ENCODE assay signal across 7 cellular contexts in genomic region chr12:108884116-108885012, GRCh38. TPM values are rescaled to one million over a fixed set of nuclear protein-coding genes. Genes with fewer than 3 reads are reported as not detected.
DNase-seq lines count a peak whose midpoint lies in the region; ATAC-seq, FAIRE-seq and TF ChIP-seq lines count a peak whose summit lies in the region.

No MANE protein-coding gene starts in this region.

- TF ChIP-seq POLR2A in GM12892 (IDR thresholded peaks at IDR 0.05; ENCODE audit: low read depth, low read length) = no peak

- intact Hi-C loops in activated CD4-positive, alpha-beta memory T cell treated with anti-CD3 and anti-CD28 coated beads for 36 hours (cut with micrococcal nuclease) = loop anchor here (1.0 kb wide), 2 partner anchors 67 to 209 kb away; partner anchors contain the start of gene ALKBH2

- FAIRE-seq in GM12892 (lab: Jason Lieb, UNC) = peak; percentile 92

- POLR2A ChIA-PET in activated CD4-positive, alpha-beta memory T cell treated with anti-CD3 and anti-CD28 coated beads for 36 hours (lab: Charles Lee) = no interaction called here

- no peaks in the 10 kb centered on the region for H3K9me3 Mint-ChIP-seq in activated CD4-positive, alpha-beta memory T cell treated with anti-CD3 and anti-CD28 coated beads for 36 hours
- H3K9me3 Mint-ChIP-seq in effector memory CD8-positive, alpha-beta T cell = no peaks in the 10 kb centered on the region
- H3K9me3 Mint-ChIP-seq in nephron progenitor cell (no peaks in the 10 kb centered on the region), type B pancreatic cell (no peaks in the 10 kb centered on the region)

- peaks cover 2% of the 10 kb centered on the region for H3K4me1 Mint-ChIP-seq in activated CD4-positive, alpha-beta memory T cell treated with anti-CD3 and anti-CD28 coated beads for 36 hours (ENCODE audit: low read depth)
- H3K4me1 Mint-ChIP-seq in effector memory CD8-positive, alpha-beta T cell (ENCODE audit: low read depth in 2 of 2) = peaks cover 0 to 1% of the 10 kb centered on the region in 2 donors
- H3K4me1 Mint-ChIP-seq in nephron progenitor cell = no peaks in the 10 kb centered on the region
- no peaks in the 10 kb centered on the region for H3K4me1 Mint-ChIP-seq in type B pancreatic cell (ENCODE audit: unreplicated experiment)

- H3K36me3 Mint-ChIP-seq in activated CD4-positive, alpha-beta memory T cell treated with anti-CD3 and anti-CD28 coated beads for 36 hours = no peaks in the 10 kb centered on the region
- H3K36me3 Mint-ChIP-seq in effector memory CD8-positive, alpha-beta T cell (ENCODE audit: insufficient read depth) = no peaks in the 10 kb centered on the region
- H3K36me3 Mint-ChIP-seq in nephron progenitor cell (ENCODE audit: low read depth) (no peaks in the 10 kb centered on the region), type B pancreatic cell (no peaks in the 10 kb centered on the region)

- no peak overlapping the region for H3K27ac Mint-ChIP-seq in activated CD4-positive, alpha-beta memory T cell treated with anti-CD3 and anti-CD28 coated beads for 36 hours
- no peak overlapping the region for H3K27ac Mint-ChIP-seq in effector memory CD8-positive, alpha-beta T cell
- H3K27ac Mint-ChIP-seq in nephron progenitor cell (no peak overlapping the region), type B pancreatic cell (no peak overlapping the region)

- ATAC-seq in effector memory CD8-positive, alpha-beta T cell (replicated peaks) = peak; percentile 88

- TF ChIP-seq CTCF in nephron progenitor cell (IDR thresholded peaks at IDR 0.05) (peak; percentile 42), type B pancreatic cell (conservative IDR thresholded peaks at IDR 0.05) (peak; percentile 69)

- H3K4me3 Mint-ChIP-seq in activated CD4-positive, alpha-beta memory T cell treated with anti-CD3 and anti-CD28 coated beads for 36 hours = no peak overlapping the region
- no peak overlapping the region for H3K4me3 Mint-ChIP-seq in effector memory CD8-positive, alpha-beta T cell
- no peak overlapping the region for H3K4me3 Mint-ChIP-seq in nephron progenitor cell
- no peak overlapping the region for H3K4me3 Mint-ChIP-seq in type B pancreatic cell

- CTCF ChIA-PET in activated CD4-positive, alpha-beta memory T cell treated with anti-CD3 and anti-CD28 coated beads for 36 hours (lab: Charles Lee) = interaction anchor here (0.6 to 3.9 kb wide), 27 partner anchors 13 to 510 kb away, joined by 3 to 39 read pairs (median 4); partner anchors contain the start of genes ALKBH2, SSH1, UNG and USP30

- DNase-seq in GM12892 (ENCODE audit: insufficient read length) = peak; percentile 48
- DNase-seq in NCI-H526 treated with DMSO at 0.1 percent for 48 hours (lab: John Stamatoyannopoulos, UW) = peak; percentile 16
- DNase-seq in activated CD4-positive, alpha-beta memory T cell treated with anti-CD3 and anti-CD28 coated beads for 36 hours = peak; percentile 80
- peak; percentile 56 to 58 (median 57) for DNase-seq in effector memory CD8-positive, alpha-beta T cell
- peak; percentile 36 for DNase-seq in nephron progenitor cell
- no peak for DNase-seq in type B pancreatic cell (ENCODE audit: extremely low spot score, unreplicated experiment)
- no peak for DNase-seq in NCI-H1092 treated with DMSO at 0.1 percent for 48 hours (lab: John Stamatoyannopoulos, UW)

- no peaks in the 10 kb centered on the region for H3K27me3 Mint-ChIP-seq in activated CD4-positive, alpha-beta memory T cell treated with anti-CD3 and anti-CD28 coated beads for 36 hours
- H3K27me3 Mint-ChIP-seq in effector memory CD8-positive, alpha-beta T cell = no peaks in the 10 kb centered on the region
- H3K27me3 Mint-ChIP-seq in nephron progenitor cell (ENCODE audit: low read depth, poor library complexity) (peaks cover 24% of the 10 kb centered on the region), type B pancreatic cell (peaks cover 3% of the 10 kb centered on the region)

RNA-seq across cellular contexts. Expression of gene DAO, which starts 4.5 kb away (rescaled TPM):
- polyA plus RNA-seq in GM12892 (2012; ENCODE audit: missing spikeins) = not detected
- not detected for total RNA-seq in activated CD4-positive, alpha-beta memory T cell treated with anti-CD3 and anti-CD28 coated beads for 36 hours
- not detected in 2 replicates for total RNA-seq in type B pancreatic cell (ENCODE audit: low replicate concordance)

RNA-seq across cellular contexts. Expression of gene SSH1, which starts 27.0 kb away (rescaled TPM):
- 9.5 TPM for polyA plus RNA-seq in GM12892 (2012; ENCODE audit: missing spikeins)
- 10 to 100 TPM; 27.4 to 30.2 TPM for total RNA-seq in activated CD4-positive, alpha-beta memory T cell treated with anti-CD3 and anti-CD28 coated beads for 36 hours
- 32.2 and 33.7 TPM in 2 replicates for total RNA-seq in type B pancreatic cell (ENCODE audit: low replicate concordance)

Comparison
In these comparisons a context has a peak if more than half of its experiments do, and no peak if none do; other contexts are left out.
1. DNase-seq: peak in GM12892 (single experiment), NCI-H526 treated with DMSO at 0.1 percent for 48 hours (single experiment), activated CD4-positive, alpha-beta memory T cell treated with anti-CD3 and anti-CD28 coated beads for 36 hours (single experiment), effector memory CD8-positive, alpha-beta T cell (3 of 3) and nephron progenitor cell (single experiment); none in type B pancreatic cell (single experiment) and NCI-H1092 treated with DMSO at 0.1 percent for 48 hours (single experiment).